ENCODE assay signal across 8 cellular contexts in genomic region chr5:59767753-59768159, GRCh38.
A peak's percentile ranks its signal among the peaks of the same experiment; 100 is the strongest.
DNase-seq lines count a peak whose midpoint lies in the region; ATAC-seq and TF ChIP-seq lines count a peak whose summit lies in the region.

No MANE protein-coding gene starts in this region.

- no peak overlapping the region for H3K23ac ChIP-seq in trophoblast cell (ENCODE audit: low read length)

- H3F3A ChIP-seq in DOHH2 (ENCODE audit: control insufficient read depth, insufficient read depth) = no peaks in the 10 kb centered on the region

- no peak overlapping the region for H3K14ac ChIP-seq in trophoblast cell (ENCODE audit: low read length)

- peak overlapping the region; percentile 28 for H4K91ac ChIP-seq in trophoblast cell (ENCODE audit: low read depth, low read length)

- no peak overlapping the region for H2AK5ac ChIP-seq in trophoblast cell (ENCODE audit: low read length)

- in situ Hi-C loops in KBM-7 (cut with MboI; ENCODE audit: low pct_unique_long_range_greater_than_20kb, low sequenced_read_pairs) = no loop called here

- H3K9me2 ChIP-seq in DOHH2 (replicated peaks; ENCODE audit: control insufficient read depth, low read length) = no peaks in the 10 kb centered on the region

- H3K36me3 ChIP-seq in DOHH2 (ENCODE audit: control insufficient read depth, low read length) (no peaks in the 10 kb centered on the region), SJSA1 (no peaks in the 10 kb centered on the region), trophoblast cell (ENCODE audit: control insufficient read depth in 1 of 2, insufficient read depth in 2 of 2, low read length in 2 of 2) (no peaks in the 10 kb centered on the region)

- DNase-seq in SJSA1 (ENCODE audit: low read depth in 1 of 2, low spot score in 2 of 2) = no peak
- no peak for DNase-seq in foreskin fibroblast
- DNase-seq in trophoblast cell = no peak
- DNase-seq in retina = no peak
- no peak for DNase-seq in KBM-7
- DNase-seq in NCI-H187 (lab: John Stamatoyannopoulos, UW) = no peak

- H3K9me3 ChIP-seq in DOHH2 (ENCODE audit: control insufficient read depth, insufficient read depth, low read length) (no peaks in the 10 kb centered on the region), SJSA1 (replicated peaks) (no peaks in the 10 kb centered on the region; the same call in 1 of the 2 replicates), trophoblast cell (ENCODE audit: insufficient read depth, low read depth, low read length) (no peaks in the 10 kb centered on the region)

- no peak overlapping the region for H2BK12ac ChIP-seq in trophoblast cell (ENCODE audit: low read length)

- TF ChIP-seq CTCF in DOHH2 (IDR thresholded peaks at IDR 0.05; ENCODE audit: low read depth, low read length, poor library complexity, severe bottlenecking) (no peak), foreskin fibroblast (IDR thresholded peaks at IDR 0.05; ENCODE audit: low read depth, low read length) (no peak)

- peak overlapping the region; percentile 86 for H3K4me2 ChIP-seq in DOHH2 (ENCODE audit: low read length)
- peak overlapping the region; percentile 70 for H3K4me2 ChIP-seq in trophoblast cell (ENCODE audit: low read length)

- H3K79me2 ChIP-seq in DOHH2 (ENCODE audit: control insufficient read depth, low read length) = no peaks in the 10 kb centered on the region
- no peaks in the 10 kb centered on the region for H3K79me2 ChIP-seq in trophoblast cell (ENCODE audit: control insufficient read depth, insufficient read depth, low read length, poor library complexity)

- H4K12ac ChIP-seq in trophoblast cell (ENCODE audit: low read depth, low read length) = no peak overlapping the region

- no CpG with 5 or more reads among the region's 4 CpGs for WGBS in trophoblast cell (ENCODE audit: extremely low coverage, insufficient coverage, insufficient read length)

- no peak overlapping the region for H3K4ac ChIP-seq in trophoblast cell (ENCODE audit: low read depth, low read length)

- H3K79me1 ChIP-seq in trophoblast cell (ENCODE audit: low read length) = no peaks in the 10 kb centered on the region

- no peak overlapping the region for H2BK5ac ChIP-seq in trophoblast cell (ENCODE audit: low read depth, low read length, poor library complexity)

- H3K4me1 ChIP-seq in DOHH2 (ENCODE audit: control insufficient read depth, low read length) (peaks cover 47% of the 10 kb centered on the region), SJSA1 (replicated peaks) (peaks cover 18% of the 10 kb centered on the region), trophoblast cell (ENCODE audit: control insufficient read depth in 1 of 2, insufficient read depth in 2 of 2, low read length in 2 of 2) (no peaks in the 10 kb centered on the region)

- H3K9ac ChIP-seq in trophoblast cell (ENCODE audit: low read length) = peak overlapping the region; percentile 12

- H4K8ac ChIP-seq in trophoblast cell (ENCODE audit: low read depth, low read length) = no peak overlapping the region

- ATAC-seq in HG02938 (IDR thresholded peaks at IDR 0.05; ENCODE audit: unreplicated experiment) = no peak

- H4K20me1 ChIP-seq in DOHH2 (ENCODE audit: control insufficient read depth, insufficient read depth, low read depth, low read length) = no peaks in the 10 kb centered on the region

- no peak overlapping the region for H3K27ac ChIP-seq in DOHH2 (ENCODE audit: low read depth, low read length)
- H3K27ac ChIP-seq in SJSA1 = no peak overlapping the region
- no peak overlapping the region for H3K27ac ChIP-seq in trophoblast cell (ENCODE audit: low read depth, low read length)

- no peak overlapping the region for H2AFZ ChIP-seq in trophoblast cell (ENCODE audit: insufficient read depth, low read length, poor library complexity)

- H3K18ac ChIP-seq in trophoblast cell (ENCODE audit: low read length) = no peak overlapping the region

- H3K4me3 ChIP-seq in DOHH2 (ENCODE audit: low read length) (peak overlapping the region; percentile 76), SJSA1 (peak overlapping the region; percentile 40), foreskin fibroblast (ENCODE audit: low read depth in 1 of 2, low read length in 2 of 2) (peak overlapping the region; percentile 64 to 70), trophoblast cell (ENCODE audit: low read depth, low read length) (peak overlapping the region; percentile 51)

- H3K27me3 ChIP-seq in DOHH2 (ENCODE audit: control insufficient read depth, low read length) = peaks cover 29% of the 10 kb centered on the region
- H3K27me3 ChIP-seq in SJSA1 (replicated peaks) = peaks cover 2% of the 10 kb centered on the region; the same call in 1 of the 2 replicates
- no peaks in the 10 kb centered on the region for H3K27me3 ChIP-seq in trophoblast cell (ENCODE audit: insufficient read depth, low read length)

- no peak overlapping the region for H2BK120ac ChIP-seq in trophoblast cell (ENCODE audit: insufficient read depth, low read length, poor library complexity)
